Comparison of ENCODE assay signal across 1 cellular context in genomic region chr9:97986466-97986865, GRCh38.
TF ChIP-seq lines count a peak whose summit lies in the region.

No MANE protein-coding gene starts in this region.

TF ChIP-seq in HepG2, 621 proteins besides CTCF, POLR2A, EP300 and RAD21:
- no peak for TF ChIP-seq PLRG1 (conservative IDR thresholded peaks at IDR 0.05)
- 0 out of 2 replicates have a peak, but pooled peaks have one; percentile 18 for TF ChIP-seq MYPOP (CRISPR knock-in tag; IDR thresholded peaks at IDR 0.05)
TF ChIP-seq in HepG2: peak in this region for 1.
